1 cellular context compared by ENCODE assay signal in the genomic region with DNA sequence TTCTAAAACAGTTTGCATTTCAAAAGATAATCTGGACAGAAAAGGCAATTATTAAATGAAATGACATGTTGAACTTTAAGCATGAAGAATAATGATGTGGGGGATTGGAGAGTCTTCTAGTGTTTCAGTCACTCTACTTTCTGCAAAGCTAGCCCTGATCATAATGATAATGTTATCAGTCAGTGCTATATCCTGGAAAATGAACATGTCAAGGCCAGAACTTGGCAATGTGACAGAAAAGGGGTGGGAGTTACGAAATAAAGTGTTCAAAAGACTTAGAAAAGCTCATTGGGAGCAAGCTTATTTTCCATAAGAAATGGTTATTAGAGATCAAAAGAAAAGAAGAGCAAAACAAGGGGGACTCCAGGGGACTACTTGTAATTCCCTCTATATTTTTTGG.
TF ChIP-seq lines count a peak whose summit lies in the region.

No MANE protein-coding gene starts in this region.

TF ChIP-seq in HepG2, 621 proteins besides CTCF, POLR2A, EP300 and RAD21 (continued from another document):
- TF ChIP-seq, protein P1, sequence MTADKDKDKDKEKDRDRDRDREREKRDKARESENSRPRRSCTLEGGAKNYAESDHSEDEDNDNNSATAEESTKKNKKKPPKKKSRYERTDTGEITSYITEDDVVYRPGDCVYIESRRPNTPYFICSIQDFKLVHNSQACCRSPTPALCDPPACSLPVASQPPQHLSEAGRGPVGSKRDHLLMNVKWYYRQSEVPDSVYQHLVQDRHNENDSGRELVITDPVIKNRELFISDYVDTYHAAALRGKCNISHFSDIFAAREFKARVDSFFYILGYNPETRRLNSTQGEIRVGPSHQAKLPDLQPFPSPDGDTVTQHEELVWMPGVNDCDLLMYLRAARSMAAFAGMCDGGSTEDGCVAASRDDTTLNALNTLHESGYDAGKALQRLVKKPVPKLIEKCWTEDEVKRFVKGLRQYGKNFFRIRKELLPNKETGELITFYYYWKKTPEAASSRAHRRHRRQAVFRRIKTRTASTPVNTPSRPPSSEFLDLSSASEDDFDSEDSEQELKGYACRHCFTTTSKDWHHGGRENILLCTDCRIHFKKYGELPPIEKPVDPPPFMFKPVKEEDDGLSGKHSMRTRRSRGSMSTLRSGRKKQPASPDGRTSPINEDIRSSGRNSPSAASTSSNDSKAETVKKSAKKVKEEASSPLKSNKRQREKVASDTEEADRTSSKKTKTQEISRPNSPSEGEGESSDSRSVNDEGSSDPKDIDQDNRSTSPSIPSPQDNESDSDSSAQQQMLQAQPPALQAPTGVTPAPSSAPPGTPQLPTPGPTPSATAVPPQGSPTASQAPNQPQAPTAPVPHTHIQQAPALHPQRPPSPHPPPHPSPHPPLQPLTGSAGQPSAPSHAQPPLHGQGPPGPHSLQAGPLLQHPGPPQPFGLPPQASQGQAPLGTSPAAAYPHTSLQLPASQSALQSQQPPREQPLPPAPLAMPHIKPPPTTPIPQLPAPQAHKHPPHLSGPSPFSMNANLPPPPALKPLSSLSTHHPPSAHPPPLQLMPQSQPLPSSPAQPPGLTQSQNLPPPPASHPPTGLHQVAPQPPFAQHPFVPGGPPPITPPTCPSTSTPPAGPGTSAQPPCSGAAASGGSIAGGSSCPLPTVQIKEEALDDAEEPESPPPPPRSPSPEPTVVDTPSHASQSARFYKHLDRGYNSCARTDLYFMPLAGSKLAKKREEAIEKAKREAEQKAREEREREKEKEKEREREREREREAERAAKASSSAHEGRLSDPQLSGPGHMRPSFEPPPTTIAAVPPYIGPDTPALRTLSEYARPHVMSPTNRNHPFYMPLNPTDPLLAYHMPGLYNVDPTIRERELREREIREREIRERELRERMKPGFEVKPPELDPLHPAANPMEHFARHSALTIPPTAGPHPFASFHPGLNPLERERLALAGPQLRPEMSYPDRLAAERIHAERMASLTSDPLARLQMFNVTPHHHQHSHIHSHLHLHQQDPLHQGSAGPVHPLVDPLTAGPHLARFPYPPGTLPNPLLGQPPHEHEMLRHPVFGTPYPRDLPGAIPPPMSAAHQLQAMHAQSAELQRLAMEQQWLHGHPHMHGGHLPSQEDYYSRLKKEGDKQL (CRISPR knock-in tag; IDR thresholded peaks at IDR 0.05; ENCODE audit: low read depth): no peak
- TF ChIP-seq ZNF335 (CRISPR knock-in tag; IDR thresholded peaks at IDR 0.05) (no peak), THYN1 (CRISPR knock-in tag; IDR thresholded peaks at IDR 0.05; ENCODE audit: borderline replicate concordance, low read depth) (no peak), ZNF441 (CRISPR knock-in tag; IDR thresholded peaks at IDR 0.05; ENCODE audit: borderline replicate concordance) (no peak), ZBTB7A (CRISPR knock-in tag; IDR thresholded peaks at IDR 0.05) (no peak), ATF7-NPFF (CRISPR knock-in tag; IDR thresholded peaks at IDR 0.05; ENCODE audit: low read depth) (no peak), MAF1 (CRISPR knock-in tag; IDR thresholded peaks at IDR 0.05; ENCODE audit: borderline replicate concordance) (no peak), ZNF367 (CRISPR knock-in tag; IDR thresholded peaks at IDR 0.05; ENCODE audit: borderline replicate concordance) (no peak), NFYB (CRISPR knock-in tag; IDR thresholded peaks at IDR 0.05) (no peak), JUND (CRISPR knock-in tag; IDR thresholded peaks at IDR 0.05) (no peak), ZNF766 (CRISPR knock-in tag; IDR thresholded peaks at IDR 0.05; ENCODE audit: borderline replicate concordance) (no peak), HOXA5 (CRISPR knock-in tag; IDR thresholded peaks at IDR 0.05) (no peak), ZNF678 (CRISPR knock-in tag; IDR thresholded peaks at IDR 0.05) (no peak), ZNF432 (CRISPR knock-in tag; IDR thresholded peaks at IDR 0.05; ENCODE audit: borderline replicate concordance) (no peak)
- TF ChIP-seq, protein P2, sequence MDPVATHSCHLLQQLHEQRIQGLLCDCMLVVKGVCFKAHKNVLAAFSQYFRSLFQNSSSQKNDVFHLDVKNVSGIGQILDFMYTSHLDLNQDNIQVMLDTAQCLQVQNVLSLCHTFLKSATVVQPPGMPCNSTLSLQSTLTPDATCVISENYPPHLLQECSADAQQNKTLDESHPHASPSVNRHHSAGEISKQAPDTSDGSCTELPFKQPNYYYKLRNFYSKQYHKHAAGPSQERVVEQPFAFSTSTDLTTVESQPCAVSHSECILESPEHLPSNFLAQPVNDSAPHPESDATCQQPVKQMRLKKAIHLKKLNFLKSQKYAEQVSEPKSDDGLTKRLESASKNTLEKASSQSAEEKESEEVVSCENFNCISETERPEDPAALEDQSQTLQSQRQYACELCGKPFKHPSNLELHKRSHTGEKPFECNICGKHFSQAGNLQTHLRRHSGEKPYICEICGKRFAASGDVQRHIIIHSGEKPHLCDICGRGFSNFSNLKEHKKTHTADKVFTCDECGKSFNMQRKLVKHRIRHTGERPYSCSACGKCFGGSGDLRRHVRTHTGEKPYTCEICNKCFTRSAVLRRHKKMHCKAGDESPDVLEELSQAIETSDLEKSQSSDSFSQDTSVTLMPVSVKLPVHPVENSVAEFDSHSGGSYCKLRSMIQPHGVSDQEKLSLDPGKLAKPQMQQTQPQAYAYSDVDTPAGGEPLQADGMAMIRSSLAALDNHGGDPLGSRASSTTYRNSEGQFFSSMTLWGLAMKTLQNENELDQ (CRISPR knock-in tag; IDR thresholded peaks at IDR 0.05; ENCODE audit: borderline replicate concordance): no peak
- TF ChIP-seq, protein P3, sequence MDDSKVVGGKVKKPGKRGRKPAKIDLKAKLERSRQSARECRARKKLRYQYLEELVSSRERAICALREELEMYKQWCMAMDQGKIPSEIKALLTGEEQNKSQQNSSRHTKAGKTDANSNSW (CRISPR knock-in tag; IDR thresholded peaks at IDR 0.05; ENCODE audit: borderline replicate concordance): no peak
